Comparison of ENCODE assay signal across 1 cellular context in the genomic region with DNA sequence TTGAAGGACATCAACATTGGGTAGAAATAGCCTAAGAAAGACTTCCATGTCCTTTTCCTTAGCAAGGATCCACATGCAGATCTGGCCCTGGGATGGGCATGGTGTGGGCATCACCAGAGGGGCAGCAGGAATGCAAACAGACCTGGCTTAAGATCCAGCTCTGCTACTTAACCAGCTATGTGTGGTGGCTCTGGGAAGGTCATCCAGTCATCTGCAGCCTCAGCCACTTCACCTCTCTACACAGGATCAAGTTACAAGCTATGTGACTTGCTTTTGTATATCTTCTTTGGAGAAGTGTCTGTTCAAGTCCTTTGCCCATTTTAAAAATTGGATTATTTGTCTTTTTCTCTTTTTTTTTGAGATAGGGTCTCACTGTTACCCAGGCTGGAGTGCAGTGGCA.
TF ChIP-seq lines count a peak whose summit lies in the region.

No MANE protein-coding gene starts in this region.

TF ChIP-seq in WTC11, 78 proteins besides CTCF, POLR2A, EP300 and RAD21 (continued from another document):
- TF ChIP-seq, protein P1, sequence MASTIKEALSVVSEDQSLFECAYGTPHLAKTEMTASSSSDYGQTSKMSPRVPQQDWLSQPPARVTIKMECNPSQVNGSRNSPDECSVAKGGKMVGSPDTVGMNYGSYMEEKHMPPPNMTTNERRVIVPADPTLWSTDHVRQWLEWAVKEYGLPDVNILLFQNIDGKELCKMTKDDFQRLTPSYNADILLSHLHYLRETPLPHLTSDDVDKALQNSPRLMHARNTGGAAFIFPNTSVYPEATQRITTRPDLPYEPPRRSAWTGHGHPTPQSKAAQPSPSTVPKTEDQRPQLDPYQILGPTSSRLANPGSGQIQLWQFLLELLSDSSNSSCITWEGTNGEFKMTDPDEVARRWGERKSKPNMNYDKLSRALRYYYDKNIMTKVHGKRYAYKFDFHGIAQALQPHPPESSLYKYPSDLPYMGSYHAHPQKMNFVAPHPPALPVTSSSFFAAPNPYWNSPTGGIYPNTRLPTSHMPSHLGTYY (CRISPR knock-in tag; IDR thresholded peaks at IDR 0.05), result no peak
- TF ChIP-seq, protein P2, sequence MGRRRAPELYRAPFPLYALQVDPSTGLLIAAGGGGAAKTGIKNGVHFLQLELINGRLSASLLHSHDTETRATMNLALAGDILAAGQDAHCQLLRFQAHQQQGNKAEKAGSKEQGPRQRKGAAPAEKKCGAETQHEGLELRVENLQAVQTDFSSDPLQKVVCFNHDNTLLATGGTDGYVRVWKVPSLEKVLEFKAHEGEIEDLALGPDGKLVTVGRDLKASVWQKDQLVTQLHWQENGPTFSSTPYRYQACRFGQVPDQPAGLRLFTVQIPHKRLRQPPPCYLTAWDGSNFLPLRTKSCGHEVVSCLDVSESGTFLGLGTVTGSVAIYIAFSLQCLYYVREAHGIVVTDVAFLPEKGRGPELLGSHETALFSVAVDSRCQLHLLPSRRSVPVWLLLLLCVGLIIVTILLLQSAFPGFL (CRISPR knock-in tag; IDR thresholded peaks at IDR 0.05; ENCODE audit: borderline replicate concordance), result no peak
- TF ChIP-seq KAT7 (CRISPR knock-in tag; IDR thresholded peaks at IDR 0.05; ENCODE audit: borderline replicate concordance) (no peak), SMAD3 (CRISPR knock-in tag; IDR thresholded peaks at IDR 0.05; ENCODE audit: borderline replicate concordance) (no peak), JUN (CRISPR knock-in tag; IDR thresholded peaks at IDR 0.05) (no peak), ZNF416 (CRISPR knock-in tag; IDR thresholded peaks at IDR 0.05) (no peak), TP53 (CRISPR knock-in tag; IDR thresholded peaks at IDR 0.05) (no peak), ZNF396 (CRISPR knock-in tag; IDR thresholded peaks at IDR 0.05; ENCODE audit: borderline replicate concordance) (no peak)
- TF ChIP-seq, protein P3, sequence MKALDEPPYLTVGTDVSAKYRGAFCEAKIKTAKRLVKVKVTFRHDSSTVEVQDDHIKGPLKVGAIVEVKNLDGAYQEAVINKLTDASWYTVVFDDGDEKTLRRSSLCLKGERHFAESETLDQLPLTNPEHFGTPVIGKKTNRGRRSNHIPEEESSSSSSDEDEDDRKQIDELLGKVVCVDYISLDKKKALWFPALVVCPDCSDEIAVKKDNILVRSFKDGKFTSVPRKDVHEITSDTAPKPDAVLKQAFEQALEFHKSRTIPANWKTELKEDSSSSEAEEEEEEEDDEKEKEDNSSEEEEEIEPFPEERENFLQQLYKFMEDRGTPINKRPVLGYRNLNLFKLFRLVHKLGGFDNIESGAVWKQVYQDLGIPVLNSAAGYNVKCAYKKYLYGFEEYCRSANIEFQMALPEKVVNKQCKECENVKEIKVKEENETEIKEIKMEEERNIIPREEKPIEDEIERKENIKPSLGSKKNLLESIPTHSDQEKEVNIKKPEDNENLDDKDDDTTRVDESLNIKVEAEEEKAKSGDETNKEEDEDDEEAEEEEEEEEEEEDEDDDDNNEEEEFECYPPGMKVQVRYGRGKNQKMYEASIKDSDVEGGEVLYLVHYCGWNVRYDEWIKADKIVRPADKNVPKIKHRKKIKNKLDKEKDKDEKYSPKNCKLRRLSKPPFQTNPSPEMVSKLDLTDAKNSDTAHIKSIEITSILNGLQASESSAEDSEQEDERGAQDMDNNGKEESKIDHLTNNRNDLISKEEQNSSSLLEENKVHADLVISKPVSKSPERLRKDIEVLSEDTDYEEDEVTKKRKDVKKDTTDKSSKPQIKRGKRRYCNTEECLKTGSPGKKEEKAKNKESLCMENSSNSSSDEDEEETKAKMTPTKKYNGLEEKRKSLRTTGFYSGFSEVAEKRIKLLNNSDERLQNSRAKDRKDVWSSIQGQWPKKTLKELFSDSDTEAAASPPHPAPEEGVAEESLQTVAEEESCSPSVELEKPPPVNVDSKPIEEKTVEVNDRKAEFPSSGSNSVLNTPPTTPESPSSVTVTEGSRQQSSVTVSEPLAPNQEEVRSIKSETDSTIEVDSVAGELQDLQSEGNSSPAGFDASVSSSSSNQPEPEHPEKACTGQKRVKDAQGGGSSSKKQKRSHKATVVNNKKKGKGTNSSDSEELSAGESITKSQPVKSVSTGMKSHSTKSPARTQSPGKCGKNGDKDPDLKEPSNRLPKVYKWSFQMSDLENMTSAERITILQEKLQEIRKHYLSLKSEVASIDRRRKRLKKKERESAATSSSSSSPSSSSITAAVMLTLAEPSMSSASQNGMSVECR (CRISPR knock-in tag; IDR thresholded peaks at IDR 0.05; ENCODE audit: borderline replicate concordance), result no peak
